Comparison of ENCODE assay signal across 9 cellular contexts in the genomic region with DNA sequence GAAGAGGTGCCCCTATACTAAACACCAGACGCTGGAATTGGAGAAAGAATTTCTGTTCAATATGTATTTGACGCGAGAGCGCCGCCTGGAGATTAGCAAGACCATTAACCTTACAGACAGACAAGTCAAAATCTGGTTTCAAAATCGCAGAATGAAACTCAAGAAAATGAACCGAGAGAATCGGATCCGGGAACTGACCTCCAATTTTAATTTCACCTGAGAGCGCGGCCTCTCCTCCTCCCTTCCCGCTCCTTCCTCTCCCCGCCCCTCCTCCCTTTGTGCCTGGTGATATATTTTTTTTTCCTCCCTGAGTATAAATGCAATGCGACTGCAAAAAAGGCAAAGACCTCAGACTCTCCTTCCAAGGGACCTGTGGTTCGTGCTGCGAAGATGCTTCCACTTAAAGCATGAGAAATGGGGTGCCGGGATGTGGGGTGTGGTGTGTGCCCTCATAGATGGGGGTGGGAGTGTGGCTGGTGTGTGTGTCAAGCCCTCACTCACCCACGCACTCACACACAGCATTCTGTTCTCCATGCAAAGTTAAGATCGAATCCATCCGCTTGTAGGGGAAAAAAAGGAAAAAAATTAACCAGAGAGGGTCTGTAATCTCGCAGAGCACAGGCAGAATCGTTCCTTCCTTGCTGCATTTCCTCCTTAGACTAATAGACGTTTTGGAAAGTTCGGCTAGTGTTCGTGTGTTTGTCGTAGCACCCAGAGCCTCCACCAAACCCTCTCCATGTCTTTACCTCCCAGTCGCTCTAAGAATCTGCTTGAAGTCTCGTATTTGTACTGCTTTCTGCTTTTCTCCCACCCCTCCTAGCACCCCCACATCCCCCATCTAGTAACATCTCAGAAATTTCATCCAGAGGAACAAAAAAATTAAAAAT. TPM values are rescaled to one million over a fixed set of nuclear protein-coding genes. Genes with fewer than 3 reads are reported as not detected.
A peak's percentile ranks its signal among the peaks of the same experiment; 100 is the strongest.
DNase-seq lines count a peak whose midpoint lies in the region; ATAC-seq and TF ChIP-seq lines count a peak whose summit lies in the region.
"Had no signal": no experiment of that assay in that cellular context is flagged by ENCODE, and none has a peak within 500 bp of the region (broad histone marks: within the 10 kb centered on the region; RNA-seq: fewer than 3 reads in every experiment).

No MANE protein-coding gene starts in this region.

- no peaks in the 10 kb centered on the region for H3F3A ChIP-seq in neural progenitor cell (ENCODE audit: low read depth)

- H3K27me3 ChIP-seq in neural progenitor cell, result peaks cover 100% of the 10 kb centered on the region

- no peaks in the 10 kb centered on the region for H3K9me3 ChIP-seq in neural progenitor cell (ENCODE audit: low read depth)

- in situ Hi-C loops in GM13976 (cut with MboI; ENCODE audit: low sequenced_read_pairs, unreplicated experiment), result no loop called here

- H3K4me1 Mint-ChIP-seq in neural progenitor cell, result no peaks in the 10 kb centered on the region
- H3K4me1 Mint-ChIP-seq in stimulated activated naive B cell treated with anti-CD40 and anti-IgM and Interleukin-4, amounts not matched to agents 10 μg/mL and 1 μg/mL and 100 μg/mL, for 72 hours, result peaks cover 31 to 56% of the 10 kb centered on the region in 2 donors

- no peaks in the 10 kb centered on the region for H3K36me3 ChIP-seq in neural progenitor cell

- H3K79me2 ChIP-seq in neural progenitor cell (ENCODE audit: low read depth), result no peaks in the 10 kb centered on the region

- H3K9me3 Mint-ChIP-seq in neural progenitor cell, result peaks cover 9% of the 10 kb centered on the region
- peaks cover 3% of the 10 kb centered on the region in 2 donors for H3K9me3 Mint-ChIP-seq in stimulated activated naive B cell treated with anti-CD40 and anti-IgM and Interleukin-4, amounts not matched to agents 10 μg/mL and 1 μg/mL and 100 μg/mL, for 72 hours

- no peak overlapping the region for H3K4me3 ChIP-seq in neural progenitor cell

- no peak for ATAC-seq in stimulated activated naive B cell treated with anti-CD40 and anti-IgM and Interleukin-4, amounts not matched to agents 10 μg/mL and 1 μg/mL and 100 μg/mL, for 72 hours (replicated peaks)
- ATAC-seq in HG02885 (IDR thresholded peaks at IDR 0.05; ENCODE audit: poor library complexity, unreplicated experiment), result no peak

- H3K4me1 ChIP-seq in neural progenitor cell, result no peaks in the 10 kb centered on the region

- no peak overlapping the region for H3K4me2 ChIP-seq in neural progenitor cell

- TF ChIP-seq CTCF in GM13976 (IDR thresholded peaks at IDR 0.05; ENCODE audit: borderline replicate concordance, control extremely low read depth, extremely low read depth, insufficient read depth, missing control alignments) (peak; percentile 53), neural progenitor cell (IDR thresholded peaks at IDR 0.05) (peak; percentile 55)

- DNase-seq in Ammon's horn (ENCODE audit: low spot score) (peak; percentile 34), GM13976 (ENCODE audit: low spot score) (peak; percentile 73), NCI-H748 treated with DMSO at 0.1 percent for 48 hours (lab: John Stamatoyannopoulos, UW) (peak; percentile 31), cerebellar cortex (ENCODE audit: low spot score) (peak; percentile 72), neural progenitor cell (ENCODE audit: low spot score) (peak; percentile 71), C1 segment of cervical spinal cord (lab: John Stamatoyannopoulos, UW) (no peak)
- no peak for DNase-seq in stimulated activated naive B cell treated with anti-CD40 and anti-IgM and Interleukin-4, amounts not matched to agents 10 μg/mL and 1 μg/mL and 100 μg/mL, for 72 hours

- no peak overlapping the region for H3K4me3 Mint-ChIP-seq in neural progenitor cell
- no peak overlapping the region for H3K4me3 Mint-ChIP-seq in stimulated activated naive B cell treated with anti-CD40 and anti-IgM and Interleukin-4, amounts not matched to agents 10 μg/mL and 1 μg/mL and 100 μg/mL, for 72 hours

- H4K20me1 ChIP-seq in neural progenitor cell (ENCODE audit: low read depth), result peaks cover 85% of the 10 kb centered on the region

- no peak overlapping the region for H2AFZ ChIP-seq in neural progenitor cell (replicated peaks)

- H3K27ac ChIP-seq in neural progenitor cell, result no peak overlapping the region

- no peak overlapping the region for H3K27ac Mint-ChIP-seq in neural progenitor cell
- H3K27ac Mint-ChIP-seq in stimulated activated naive B cell treated with anti-CD40 and anti-IgM and Interleukin-4, amounts not matched to agents 10 μg/mL and 1 μg/mL and 100 μg/mL, for 72 hours, result no peak overlapping the region

- no peaks in the 10 kb centered on the region for H3K36me3 Mint-ChIP-seq in neural progenitor cell
- H3K36me3 Mint-ChIP-seq in stimulated activated naive B cell treated with anti-CD40 and anti-IgM and Interleukin-4, amounts not matched to agents 10 μg/mL and 1 μg/mL and 100 μg/mL, for 72 hours, result peaks cover 4 to 15% of the 10 kb centered on the region in 2 donors

- H3K9ac ChIP-seq in neural progenitor cell, result no peak overlapping the region

- peaks cover 100% of the 10 kb centered on the region for H3K27me3 Mint-ChIP-seq in neural progenitor cell (ENCODE audit: insufficient read depth, low read depth)
- H3K27me3 Mint-ChIP-seq in stimulated activated naive B cell treated with anti-CD40 and anti-IgM and Interleukin-4, amounts not matched to agents 10 μg/mL and 1 μg/mL and 100 μg/mL, for 72 hours, result peaks cover 84 to 97% of the 10 kb centered on the region in 2 donors

RNA-seq across cellular contexts. Expression of a gene that starts 4.5 kb away (rescaled TPM):
- total RNA-seq in neural progenitor cell (ENCODE audit: low replicate concordance), result not detected in 2 replicates
- total RNA-seq: left colon had no signal

RNA-seq across cellular contexts. Expression of a gene that starts 10.5 kb away (rescaled TPM):
- total RNA-seq in neural progenitor cell (ENCODE audit: low replicate concordance), result not detected in 2 replicates
- total RNA-seq: left colon had no signal

RNA-seq across cellular contexts. Expression of a gene that starts 14.7 kb away (rescaled TPM):
- total RNA-seq in neural progenitor cell (ENCODE audit: low replicate concordance), result not detected in 2 replicates
- total RNA-seq: left colon had no signal

RNA-seq across cellular contexts. Expression of a gene that starts 16.5 kb away (rescaled TPM):
- total RNA-seq in neural progenitor cell (ENCODE audit: low replicate concordance), result not detected in 2 replicates
- total RNA-seq: left colon had no signal

RNA-seq across cellular contexts. Expression of a gene that starts 19.3 kb away (rescaled TPM):
- not detected in 2 replicates for total RNA-seq in neural progenitor cell (ENCODE audit: low replicate concordance)
- total RNA-seq: left colon had no signal

Comparison
In these comparisons a context has a peak if more than half of its experiments do, and no peak if none do; other contexts are left out.
1. DNase-seq: peak in Ammon's horn (single experiment), GM13976 (single experiment), NCI-H748 treated with DMSO at 0.1 percent for 48 hours (single experiment), cerebellar cortex (single experiment) and neural progenitor cell (single experiment); none in C1 segment of cervical spinal cord (0 of 14) and stimulated activated naive B cell treated with anti-CD40 and anti-IgM and Interleukin-4, amounts not matched to agents 10 μg/mL and 1 μg/mL and 100 μg/mL, for 72 hours (single experiment).